8 cellular contexts compared by ENCODE assay signal in genomic region chr1:161725888-161726630, GRCh38. TPM values are rescaled to one million over a fixed set of nuclear protein-coding genes. Genes with fewer than 3 reads are reported as not detected.
A peak's percentile ranks its signal among the peaks of the same experiment; 100 is the strongest.
DNase-seq lines count a peak whose midpoint lies in the region; ATAC-seq, FAIRE-seq and TF ChIP-seq lines count a peak whose summit lies in the region.

No MANE protein-coding gene starts in this region.

- H3K4me3 Mint-ChIP-seq in nephron progenitor cell = peak overlapping the region; percentile 93

- H3K9me3 ChIP-seq in OCI-LY3 (ENCODE audit: insufficient read depth, low read length) = no peaks in the 10 kb centered on the region

- H3K4me3 ChIP-seq in OCI-LY3 (ENCODE audit: low read length) = peak overlapping the region; percentile 76
- H3K4me3 ChIP-seq in fibroblast of villous mesenchyme (ENCODE audit: low read depth, low read length) = peak overlapping the region; percentile 87

- no peaks in the 10 kb centered on the region; the same call in 1 of the 2 replicates for H3K79me2 ChIP-seq in OCI-LY3 (ENCODE audit: low read length)

- H3K4me1 ChIP-seq in OCI-LY3 (ENCODE audit: low read length) = peaks cover 55% of the 10 kb centered on the region

- no peak for FAIRE-seq in urothelium cell line (lab: Jason Lieb, UNC)

- H3K4me2 ChIP-seq in OCI-LY3 (ENCODE audit: low read length) = peak overlapping the region; percentile 95

- no peaks in the 10 kb centered on the region for H3K27me3 ChIP-seq in OCI-LY3 (ENCODE audit: low read depth, low read length)

- peak overlapping the region; percentile 12 for H3K27ac Mint-ChIP-seq in nephron progenitor cell

- peak overlapping the region; percentile 80 for H3K9ac ChIP-seq in OCI-LY3 (ENCODE audit: low read length)

- TF ChIP-seq CTCF in OCI-LY3 (IDR thresholded peaks at IDR 0.05; ENCODE audit: low read depth, low read length) (peak; percentile 32), fibroblast of villous mesenchyme (IDR thresholded peaks at IDR 0.05; ENCODE audit: insufficient read depth, low read depth, low read length) (peak; percentile 52), nephron progenitor cell (IDR thresholded peaks at IDR 0.05) (peak; percentile 36)

- peak overlapping the region; percentile 42; the same call in 1 of the 2 replicates for H2AFZ ChIP-seq in OCI-LY3 (ENCODE audit: low read depth, low read length)

- peaks cover 79% of the 10 kb centered on the region for H3K27me3 Mint-ChIP-seq in nephron progenitor cell (ENCODE audit: low read depth, poor library complexity)

- peaks cover 28% of the 10 kb centered on the region for H3K4me1 Mint-ChIP-seq in nephron progenitor cell

- H4K20me1 ChIP-seq in OCI-LY3 (ENCODE audit: insufficient read depth, low read length) = no peaks in the 10 kb centered on the region

- no peaks in the 10 kb centered on the region for H3K9me3 Mint-ChIP-seq in nephron progenitor cell

- no peaks in the 10 kb centered on the region for H3K36me3 ChIP-seq in OCI-LY3 (replicated peaks; ENCODE audit: low read depth, low read length)

- H3K36me3 Mint-ChIP-seq in nephron progenitor cell (ENCODE audit: low read depth) = no peaks in the 10 kb centered on the region

- H3K27ac ChIP-seq in OCI-LY3 (ENCODE audit: low read length) = peak overlapping the region; percentile 61

- DNase-seq in NOMO-1 (lab: John Stamatoyannopoulos, UW; ENCODE audit: unreplicated experiment in 2 of 2) (peak; percentile 56 to 58), NOMO-1 treated with dmso at 0.1 percent for 144 hours (lab: John Stamatoyannopoulos, UW; ENCODE audit: unreplicated experiment) (no peak), fibroblast of villous mesenchyme (ENCODE audit: low read depth) (peak; percentile 55), nephron progenitor cell (peak; percentile 52), urothelium cell line (ENCODE audit: low spot score) (peak; percentile 40)
- DNase-seq in activated T-helper 1 cell treated with anti-CD3 and anti-CD28 coated beads, Interleukin-2, amount 50 U/mL, for 16 hours (ENCODE audit: low read depth in 1 of 2, low spot score in 1 of 2) = peak; percentile 6 to 11

- peak; percentile 23 for ATAC-seq in HG02973 (IDR thresholded peaks at IDR 0.05; ENCODE audit: unreplicated experiment)

RNA-seq across cellular contexts. Expression of gene FCRLB, which starts 4.7 kb away (rescaled TPM):
- 2.9 and 4.3 TPM in 2 replicates for total RNA-seq in fibroblast of villous mesenchyme

RNA-seq across cellular contexts. Expression of gene FCRLA, which starts 19.0 kb away (rescaled TPM):
- 0.64 and 0.86 TPM in 2 replicates for total RNA-seq in fibroblast of villous mesenchyme

RNA-seq across cellular contexts. Expression of gene DUSP12, which starts 23.5 kb away (rescaled TPM):
- total RNA-seq in fibroblast of villous mesenchyme = 26.3 and 36.4 TPM in 2 replicates

RNA-seq across cellular contexts. Expression of gene ATF6, which starts 40.1 kb away (rescaled TPM):
- total RNA-seq in fibroblast of villous mesenchyme = 22.9 and 32.8 TPM in 2 replicates
